ENCODE assay signal across 31 cellular contexts in genomic region chr3:75981401-75981800, GRCh38.
"Had no signal": no experiment of that assay in that cellular context is flagged by ENCODE, and none has a peak within 500 bp of the region (broad histone marks: within the 10 kb centered on the region; RNA-seq: fewer than 3 reads in every experiment).

No MANE protein-coding gene starts in this region.

- H3K27ac ChIP-seq: adrenal gland, body of pancreas, brain microvascular endothelial cell, breast epithelium, VCaP had no signal

- H3K4me3 ChIP-seq: adrenal gland, body of pancreas, breast epithelium had no signal

- H3K9me3 ChIP-seq: adrenal gland, body of pancreas, breast epithelium had no signal

- H3K4me1 ChIP-seq: adrenal gland, body of pancreas, breast epithelium had no signal

- H3K36me3 ChIP-seq: adrenal gland, brain microvascular endothelial cell, breast epithelium had no signal

- FAIRE-seq: astrocyte had no signal

- H3K27me3 ChIP-seq: adrenal gland, body of pancreas, brain microvascular endothelial cell, breast epithelium had no signal

- DNase-seq: activated CD4-positive, alpha-beta memory T cell treated with anti-CD3 and anti-CD28 coated beads, Interleukin-2, amount 10 ng/mL, durations not matched to agents 7 days and 5 days; activated CD4-positive, alpha-beta T cell treated with anti-CD3 and anti-CD28 coated beads for 1 hour; activated CD4-positive, alpha-beta T cell treated with anti-CD3 and anti-CD28 coated beads for 36 hours; activated CD4-positive, alpha-beta T cell treated with anti-CD3 and anti-CD28 coated beads for 48 hours; activated CD4-positive, alpha-beta T cell treated with anti-CD3 and anti-CD28 coated beads, Interleukin-2, amount 10 ng/mL, durations not matched to agents 7 days and 5 days; activated CD4-positive, alpha-beta T cell treated with anti-CD3 and anti-CD28 coated beads, Interleukin-2, amount 50 U/mL, for 48 hours; activated CD4-positive, CD25-positive, alpha-beta regulatory T cell; activated CD8-positive, alpha-beta memory T cell treated with anti-CD3 and anti-CD28 coated beads, Interleukin-2, amount 50 U/mL, for 4 hours; activated effector memory CD4-positive, alpha-beta T cell treated with anti-CD3 and anti-CD28 coated beads, Interleukin-2, amount 50 U/mL, for 16 hours; activated gamma-delta T cell treated with Interleukin-2 at 50 U/mL for 16 hours; activated naive CD4-positive, alpha-beta T cell; activated naive CD4-positive, alpha-beta T cell treated with anti-CD3 and anti-CD28 coated beads for 36 hours; activated naive CD4-positive, alpha-beta T cell treated with anti-CD3 and anti-CD28 coated beads, Interleukin-2, amount 50 U/mL, for 16 hours; activated naive CD8-positive, alpha-beta T cell treated with anti-CD3 and anti-CD28 coated beads for 36 hours; activated T-cell treated with anti-CD3 and anti-CD28 coated beads for 4 hours; activated T-cell treated with anti-CD3 and anti-CD28 coated beads, Interleukin-2, amount 50 U/mL, for 1 hour; activated T-cell treated with anti-CD3 and anti-CD28 coated beads, Interleukin-2, amount 50 U/mL, for 4 hours; activated T-cell treated with anti-CD3 and anti-CD28 coated beads, Interleukin-2, amount 50 U/mL, for 72 hours; adrenal gland; amniotic stem cell; aorta; body of pancreas; brain microvascular endothelial cell; central memory CD4-positive, alpha-beta T cell; SW 1271; T-helper 1 cell; T-helper 2 cell; T-helper 9 cell had no signal
